ENCODE assay signal across 8 cellular contexts in genomic region chr2:152176113-152176714, GRCh38. TPM values are rescaled to one million over a fixed set of nuclear protein-coding genes. Genes with fewer than 3 reads are reported as not detected.
DNase-seq lines count a peak whose midpoint lies in the region; ATAC-seq and TF ChIP-seq lines count a peak whose summit lies in the region.

No MANE protein-coding gene starts in this region.

- TF ChIP-seq CTCF in HFF-Myc (IDR thresholded peaks at IDR 0.05; ENCODE audit: low read depth, low read length, missing control alignments) (no peak), dorsolateral prefrontal cortex (IDR thresholded peaks at IDR 0.05 in 54 of 56, conservative IDR thresholded peaks at IDR 0.05 in 2 of 56; ENCODE audit: low read depth in 1 of 56, partially characterized antibody in 56 of 56) (peak in 25 of 56 donors; percentile 0 to 54 (median 23))

- intact Hi-C loops in dorsolateral prefrontal cortex (cut with DNase I), result loop anchor here (1.0 to 10.0 kb wide), 5 partner anchors 139 to 1299 kb away; partner anchors contain the start of gene RPRM (in 1 of the 2)
- intact Hi-C loops in head of caudate nucleus (cut with DNase I), result loop anchor here (5.0 to 10.0 kb wide), 3 partner anchors 139 to 539 kb away; partner anchors contain the start of genes ARL6IP6 and PRPF40A

- H3K9me3 ChIP-seq in muscle layer of colon (ENCODE audit: low read length), result no peaks in the 10 kb centered on the region

- H3K4me1 ChIP-seq in muscle layer of colon (ENCODE audit: insufficient read depth, low read length), result peaks cover 23% of the 10 kb centered on the region

- H3K27ac ChIP-seq in dorsolateral prefrontal cortex, result peak overlapping the region; percentile 37 to 100 (median 97)
- peak overlapping the region; percentile 93 for H3K27ac ChIP-seq in muscle layer of colon (ENCODE audit: low read depth, low read length)

- peak overlapping the region; percentile 73 for H3K4me3 ChIP-seq in HFF-Myc (replicated peaks; ENCODE audit: low read depth, low read length)
- peak overlapping the region; percentile 69 to 98 (median 85) for H3K4me3 ChIP-seq in dorsolateral prefrontal cortex
- peak overlapping the region; percentile 82 to 95 for H3K4me3 ChIP-seq in muscle layer of colon (ENCODE audit: low read depth in 1 of 2, low read length in 2 of 2)

- H3K27me3 ChIP-seq in dorsolateral prefrontal cortex, result no peaks in the 10 kb centered on the region
- H3K27me3 ChIP-seq in muscle layer of colon (ENCODE audit: control insufficient read depth in 1 of 2, insufficient read depth in 2 of 2, low read length in 2 of 2), result no peaks in the 10 kb centered on the region

- H3K9ac ChIP-seq in muscle layer of colon (ENCODE audit: low read length), result peak overlapping the region; percentile 75

- H3K36me3 ChIP-seq in muscle layer of colon (ENCODE audit: insufficient read depth, low read length), result no peaks in the 10 kb centered on the region

- peak; percentile 8 for ATAC-seq in GM18520 (IDR thresholded peaks at IDR 0.05; ENCODE audit: unreplicated experiment)

- no peak for DNase-seq in HFF-Myc (ENCODE audit: extremely low read depth, low read depth)
- DNase-seq in NCI-H526 treated with DMSO at 0.1 percent for 48 hours (lab: John Stamatoyannopoulos, UW), result peak; percentile 16
- no peak for DNase-seq in dorsolateral prefrontal cortex
- no peak for DNase-seq in head of caudate nucleus
- DNase-seq in stimulated activated CD4-positive, alpha-beta T cell treated with anti-CD3 and anti-CD28 coated beads, Interleukin-2, amount 100 ng/mL, for 48 hours, result no peak
- DNase-seq in DMS153 treated with DMSO at 0.1 percent for 48 hours (lab: John Stamatoyannopoulos, UW; ENCODE audit: unreplicated experiment), result no peak

RNA-seq across cellular contexts. Expression of gene STAM2, which starts 0.7 kb away (rescaled TPM):
- 10 to 100 TPM; 25.9 to 44.5 (median 34.8) TPM for total RNA-seq in dorsolateral prefrontal cortex
